1 cellular context compared by ENCODE assay signal in genomic region chr4:7862561-7863200, GRCh38.
TF ChIP-seq lines count a peak whose summit lies in the region.

No MANE protein-coding gene starts in this region.

TF ChIP-seq in A549, 52 proteins besides CTCF, POLR2A, EP300 and RAD21:
- no peak for TF ChIP-seq SMC3 (IDR thresholded peaks at IDR 0.05)
- TF ChIP-seq BCL3 (IDR thresholded peaks at IDR 0.05) = no peak
- TF ChIP-seq HEYL (CRISPR knock-in tag; IDR thresholded peaks at IDR 0.05) = no peak
- TF ChIP-seq HOXA7 (CRISPR knock-in tag; IDR thresholded peaks at IDR 0.05) = no peak
- TF ChIP-seq EHMT2 (IDR thresholded peaks at IDR 0.05; ENCODE audit: low read depth) = no peak
- no peak for TF ChIP-seq FOXS1 (CRISPR knock-in tag; IDR thresholded peaks at IDR 0.05)
- no peak for TF ChIP-seq ZNF302 (CRISPR knock-in tag; IDR thresholded peaks at IDR 0.05)
- no peak for TF ChIP-seq USF2 (IDR thresholded peaks at IDR 0.05)
